23 cellular contexts compared by ENCODE assay signal in genomic region chr12:44689587-44689986, GRCh38.
"Had no signal": no experiment of that assay in that cellular context is flagged by ENCODE, and none has a peak within 500 bp of the region (broad histone marks: within the 10 kb centered on the region; RNA-seq: fewer than 3 reads in every experiment).

No MANE protein-coding gene starts in this region.

- H3K4me1 ChIP-seq: adrenal gland, SJSA1 had no signal

- H3K9me3 ChIP-seq: adrenal gland, SJSA1 had no signal

- H3K27me3 ChIP-seq: adrenal gland, SJSA1 had no signal

- H3K4me1 Mint-ChIP-seq: activated CD4-positive, alpha-beta T cell treated with anti-CD3 and anti-CD28 coated beads, Interleukin-2, amount 10 ng/mL, durations not matched to agents 7 days and 5 days had no signal

- H3K27ac ChIP-seq: adrenal gland, SJSA1, VCaP had no signal

- H3K36me3 ChIP-seq: adrenal gland, SJSA1 had no signal

- ATAC-seq: activated naive CD4-positive, alpha-beta T cell treated with anti-CD3 and anti-CD28 coated beads, Interleukin-2, amount 50 U/mL, for 72 hours; activated T-cell treated with anti-CD3 and anti-CD28 coated beads, Interleukin-2, amount 50 U/mL, for 4 hours; K562; PC-3 had no signal

- DNase-seq: activated CD4-positive, alpha-beta memory T cell treated with anti-CD3 and anti-CD28 coated beads for 36 hours; activated CD4-positive, alpha-beta T cell treated with anti-CD3 and anti-CD28 coated beads, Interleukin-2, amount 10 ng/mL, durations not matched to agents 7 days and 5 days; activated CD4-positive, CD25-positive, alpha-beta regulatory T cell; activated CD8-positive, alpha-beta memory T cell treated with anti-CD3 and anti-CD28 coated beads for 24 hours; activated effector memory CD4-positive, alpha-beta T cell treated with anti-CD3 and anti-CD28 coated beads, Interleukin-2, amount 50 U/mL, for 16 hours; activated naive CD4-positive, alpha-beta T cell treated with Interleukin-2 at 50 U/mL for 16 hours; activated T-cell treated with anti-CD3 and anti-CD28 coated beads, Interleukin-2, amount 50 U/mL, for 4 hours; adrenal gland; anterior cingulate cortex; cerebellar nuclear complex; Karpas-422; NCI-H1417 treated with DMSO at 0.1 percent for 48 hours; NCI-H187; NCI-H345; NCI-H510A; NCI-H526 treated with DMSO at 0.1 percent for 48 hours; NCI-H82; PC-3; SHP77 had no signal

- H3K4me3 ChIP-seq: adrenal gland, K562, SJSA1 had no signal

- H3K27ac Mint-ChIP-seq: activated CD4-positive, alpha-beta memory T cell treated with anti-CD3 and anti-CD28 coated beads for 36 hours; activated CD4-positive, alpha-beta T cell treated with anti-CD3 and anti-CD28 coated beads, Interleukin-2, amount 10 ng/mL, durations not matched to agents 7 days and 5 days had no signal

- H3K4me3 Mint-ChIP-seq: activated CD4-positive, alpha-beta memory T cell treated with anti-CD3 and anti-CD28 coated beads for 36 hours; activated CD4-positive, alpha-beta T cell treated with anti-CD3 and anti-CD28 coated beads, Interleukin-2, amount 10 ng/mL, durations not matched to agents 7 days and 5 days; activated T-cell treated with anti-CD3 and anti-CD28 coated beads, Interleukin-2, amount 50 U/mL, for 4 hours had no signal

- H3K27me3 Mint-ChIP-seq: activated CD4-positive, alpha-beta memory T cell treated with anti-CD3 and anti-CD28 coated beads for 36 hours; activated CD4-positive, alpha-beta T cell treated with anti-CD3 and anti-CD28 coated beads, Interleukin-2, amount 10 ng/mL, durations not matched to agents 7 days and 5 days had no signal
